22 cellular contexts compared by ENCODE assay signal in genomic region chr11:8180469-8180868, GRCh38. TPM values are rescaled to one million over a fixed set of nuclear protein-coding genes. Genes with fewer than 3 reads are reported as not detected.
"Had no signal": no experiment of that assay in that cellular context is flagged by ENCODE, and none has a peak within 500 bp of the region (broad histone marks: within the 10 kb centered on the region; RNA-seq: fewer than 3 reads in every experiment).

No MANE protein-coding gene starts in this region.

- H3K27me3 ChIP-seq: gastrocnemius medialis, thyroid gland had no signal

- H3K36me3 Mint-ChIP-seq: natural killer cell; stimulated activated effector memory CD8-positive, alpha-beta T cell treated with anti-CD3 and anti-CD28 coated beads, Interleukin-12 subunit alpha, Interleukin-12 subunit beta, amount 100 ng/mL, for 72 hours; type B pancreatic cell had no signal

- DNase-seq: effector memory CD8-positive, alpha-beta T cell; foreskin fibroblast; gastrocnemius medialis; head of caudate nucleus; left ventricle myocardium superior; lower lobe of right lung; natural killer cell; right cardiac atrium; sigmoid colon; stimulated activated CD4-positive, alpha-beta T cell treated with anti-CD3 and anti-CD28 coated beads, Interleukin-2, amount 100 ng/mL, for 24 hours; stimulated activated CD4-positive, alpha-beta T cell treated with anti-CD3 and anti-CD28 coated beads, Interleukin-4, amount 100 ng/mL, for 24 hours; stimulated activated naive CD4-positive, alpha-beta T cell treated with Interleukin-2 at 50 U/mL for 16 hours; stomach; thyroid gland had no signal

- H3K27ac ChIP-seq: coronary artery, gastrocnemius medialis, lower lobe of right lung, prostate gland, sigmoid colon, stomach, thyroid gland had no signal

- H3K36me3 ChIP-seq: gastrocnemius medialis, lower lobe of right lung, prostate gland, sigmoid colon, stomach, thyroid gland had no signal

- H3K4me3 Mint-ChIP-seq: effector memory CD8-positive, alpha-beta T cell; natural killer cell; stimulated activated effector memory CD8-positive, alpha-beta T cell treated with anti-CD3 and anti-CD28 coated beads, Interleukin-12 subunit alpha, Interleukin-12 subunit beta, amount 100 ng/mL, for 72 hours; type B pancreatic cell had no signal

- H3K4me3 ChIP-seq: coronary artery, gastrocnemius medialis, lower lobe of right lung, prostate gland, sigmoid colon, stomach, thyroid gland had no signal

- H3K9me3 ChIP-seq: gastrocnemius medialis, lower lobe of right lung, prostate gland, sigmoid colon, stomach, thyroid gland had no signal

- FAIRE-seq: keratinocyte had no signal

- H3K9me3 Mint-ChIP-seq: effector memory CD8-positive, alpha-beta T cell; natural killer cell; stimulated activated effector memory CD8-positive, alpha-beta T cell treated with anti-CD3 and anti-CD28 coated beads, Interleukin-12 subunit alpha, Interleukin-12 subunit beta, amount 100 ng/mL, for 72 hours; type B pancreatic cell had no signal

- ATAC-seq: effector memory CD8-positive, alpha-beta T cell; gastrocnemius medialis; left ventricle myocardium superior; lower lobe of right lung; natural killer cell; right cardiac atrium; stimulated activated effector memory CD8-positive, alpha-beta T cell treated with anti-CD3 and anti-CD28 coated beads, Interleukin-12 subunit alpha, Interleukin-12 subunit beta, amount 100 ng/mL, for 72 hours had no signal

- H3K4me1 Mint-ChIP-seq: natural killer cell; stimulated activated effector memory CD8-positive, alpha-beta T cell treated with anti-CD3 and anti-CD28 coated beads, Interleukin-12 subunit alpha, Interleukin-12 subunit beta, amount 100 ng/mL, for 72 hours had no signal

- H3K4me1 ChIP-seq: gastrocnemius medialis, lower lobe of right lung, prostate gland, sigmoid colon, stomach, thyroid gland had no signal

- H3K27ac Mint-ChIP-seq: effector memory CD8-positive, alpha-beta T cell; natural killer cell; stimulated activated effector memory CD8-positive, alpha-beta T cell treated with anti-CD3 and anti-CD28 coated beads, Interleukin-12 subunit alpha, Interleukin-12 subunit beta, amount 100 ng/mL, for 72 hours; type B pancreatic cell had no signal

RNA-seq across cellular contexts. Expression of gene RIC3, which starts 11.6 kb away (rescaled TPM):
- total RNA-seq: dermis microvascular lymphatic vessel endothelial cell, glomerular endothelial cell, osteoblast had no signal
